10 cellular contexts compared by ENCODE assay signal in genomic region chr10:50416885-50417284, GRCh38.
DNase-seq lines count a peak whose midpoint lies in the region; ATAC-seq, FAIRE-seq and TF ChIP-seq lines count a peak whose summit lies in the region.
"Had no signal": no experiment of that assay in that cellular context is flagged by ENCODE, and none has a peak within 500 bp of the region (broad histone marks: within the 10 kb centered on the region; RNA-seq: fewer than 3 reads in every experiment).

No MANE protein-coding gene starts in this region.

- H3K27ac ChIP-seq in heart right ventricle (peak overlapping the region in 4 of 10 donors; percentile 12 to 81 (median 46)), angular gyrus (ENCODE audit: low read depth, low read length) (peak overlapping the region; percentile 18), kidney (ENCODE audit: low read depth in 2 of 2, low read length in 2 of 2) (peak overlapping the region in 1 of 2 donors; percentile 43), tibial nerve (peak overlapping the region in 1 of 4 donors; percentile 89)

- TF ChIP-seq POLR2A in tibial nerve (IDR thresholded peaks at IDR 0.05), result no peak

- 56 to 61% methylated on average over 6 of the region's 6 CpGs for WGBS in heart right ventricle, 2 donors
- 28 to 32% methylated on average over 6 of the region's 6 CpGs for WGBS in tibial nerve, 2 donors

- DNase-seq in heart right ventricle, result no peak
- DNase-seq in Right ventricle myocardium superior, result no peak
- no peak for DNase-seq in kidney
- DNase-seq in tibial nerve (ENCODE audit: low spot score in 2 of 2), result no peak
- DNase-seq: colonic mucosa, left colon had no signal

- H3K9me3 ChIP-seq in heart right ventricle (no peaks in the 10 kb centered on the region), kidney (ENCODE audit: control insufficient read depth in 1 of 2, low read length in 2 of 2) (no peaks in the 10 kb centered on the region), tibial nerve (no peaks in the 10 kb centered on the region)
- H3K9me3 ChIP-seq: colonic mucosa had no signal

- FAIRE-seq in kidney (lab: Jason Lieb, UNC), result no peak

- TF ChIP-seq CTCF in heart right ventricle (IDR thresholded peaks at IDR 0.05) (no peak), kidney (IDR thresholded peaks at IDR 0.05; ENCODE audit: borderline replicate concordance, extremely low read depth, insufficient read depth) (no peak), tibial nerve (IDR thresholded peaks at IDR 0.05) (no peak)

- peak overlapping the region in 1 of 2 donors; percentile 52 for H3K9ac ChIP-seq in kidney (ENCODE audit: low read length in 2 of 2)

- TF ChIP-seq EP300 in tibial nerve (IDR thresholded peaks at IDR 0.05), result no peak

- H3K36me3 ChIP-seq in heart right ventricle (no peaks in the 10 kb centered on the region), kidney (ENCODE audit: control insufficient read depth in 1 of 2, insufficient read depth in 2 of 2, low read length in 2 of 2) (no peaks in the 10 kb centered on the region), tibial nerve (no peaks in the 10 kb centered on the region)
- H3K36me3 ChIP-seq: colonic mucosa had no signal

- H3K4me1 ChIP-seq in heart right ventricle (peaks cover 0 to 82% (median 41%) of the 10 kb centered on the region in 9 donors), kidney (ENCODE audit: control insufficient read depth in 1 of 2, insufficient read depth in 1 of 2, low read depth in 1 of 2, low read length in 2 of 2) (peaks cover 12 to 14% of the 10 kb centered on the region in 2 donors), tibial nerve (peaks cover 0 to 63% (median 13%) of the 10 kb centered on the region in 4 donors)
- H3K4me1 ChIP-seq: colonic mucosa had no signal

- intact Hi-C loops in heart right ventricle (cut with DNase I), result loop anchor here in 7 of 10 donors (2.0 to 10.0 kb wide), 5 partner anchors 92 to 208 kb away; partner anchors contain the start of gene SGMS1 (in 4 of the 7)
- intact Hi-C loops in Right ventricle myocardium superior (cut with DNase I), result no loop called here
- intact Hi-C loops in kidney (cut with DNase I), result no loop called here

- H3K4me3 ChIP-seq in heart right ventricle (peak overlapping the region in 8 of 10 donors; percentile 4 to 80 (median 73)), kidney (ENCODE audit: low read length in 2 of 2) (peak overlapping the region; percentile 72 to 92), tibial nerve (peak overlapping the region in 3 of 4 donors; percentile 68 to 71 (median 69))

- H3K27me3 ChIP-seq in heart right ventricle (no peaks in the 10 kb centered on the region), tibial nerve (no peaks in the 10 kb centered on the region)
- H3K27me3 ChIP-seq: colonic mucosa had no signal

- ATAC-seq in heart right ventricle (no peak), Right ventricle myocardium superior (ENCODE audit: poor library complexity) (no peak), HG02981 (IDR thresholded peaks at IDR 0.05; ENCODE audit: unreplicated experiment) (no peak), HG02852 (IDR thresholded peaks at IDR 0.05; ENCODE audit: unreplicated experiment) (no peak), HG03457 (IDR thresholded peaks at IDR 0.05; ENCODE audit: unreplicated experiment) (no peak)

Comparison
In these comparisons a context has a peak if more than half of its experiments do, and no peak if none do; other contexts are left out.
1. intact Hi-C loops: an anchor here in heart right ventricle (2.0 to 10.0 kb wide); none called in Right ventricle myocardium superior and kidney.